ENCODE assay signal across 9 cellular contexts in the genomic region with DNA sequence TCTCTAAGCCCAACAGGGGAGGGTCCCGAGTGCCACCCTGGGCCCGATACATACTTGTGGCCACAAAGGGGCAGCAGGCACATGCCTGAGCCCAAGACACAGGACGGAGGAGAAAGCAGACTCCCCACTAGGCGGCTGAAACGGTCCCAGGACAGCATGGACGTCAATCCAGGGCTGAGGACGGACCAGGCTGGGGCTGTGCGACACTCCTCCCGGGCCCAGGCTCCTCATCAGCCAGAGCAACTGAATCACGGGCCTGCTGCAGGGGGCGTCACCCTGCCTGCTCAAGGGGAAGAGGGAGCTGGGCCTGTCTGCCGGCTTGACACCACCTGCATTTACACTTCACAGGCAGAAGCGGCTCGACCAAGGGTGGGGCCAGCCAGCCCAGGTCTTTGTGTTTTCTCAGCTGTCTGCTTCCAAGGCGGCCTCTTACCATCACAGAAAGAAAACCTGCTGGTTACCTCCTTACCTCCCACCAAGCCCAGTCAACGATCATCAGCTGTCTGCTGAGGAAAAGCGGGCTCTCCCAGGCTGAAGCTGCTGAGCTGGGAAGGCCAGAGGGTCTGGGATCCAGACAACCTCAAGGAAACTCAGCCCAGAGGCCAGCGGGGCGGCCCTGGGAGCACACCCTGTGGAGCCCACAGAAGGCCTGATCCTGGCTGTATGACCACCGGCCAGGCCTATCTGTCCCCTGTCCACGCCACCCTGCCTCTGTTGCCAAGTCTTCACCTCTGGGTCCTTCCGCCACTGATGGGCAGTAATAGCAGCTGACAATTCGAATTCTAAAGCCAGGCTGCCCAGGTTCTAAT. TPM values are rescaled to one million over a fixed set of nuclear protein-coding genes. Genes with fewer than 3 reads are reported as not detected.
DNase-seq lines count a peak whose midpoint lies in the region; ATAC-seq and TF ChIP-seq lines count a peak whose summit lies in the region.
"Had no signal": no experiment of that assay in that cellular context is flagged by ENCODE, and none has a peak within 500 bp of the region (broad histone marks: within the 10 kb centered on the region; RNA-seq: fewer than 3 reads in every experiment).

No MANE protein-coding gene starts in this region.

- no peak overlapping the region for H3K4me3 ChIP-seq in A673 (ENCODE audit: low read depth, low read length, poor library complexity, severe bottlenecking)
- H3K4me3 ChIP-seq in kidney epithelial cell (ENCODE audit: low read depth, low read length), result no peak overlapping the region
- no peak overlapping the region for H3K4me3 ChIP-seq in adrenal gland

- H3K27me3 Mint-ChIP-seq in HFFc6 (ENCODE audit: insufficient read depth), result no peaks in the 10 kb centered on the region; the same call in 1 of the 2 replicates
- H3K27me3 Mint-ChIP-seq in activated CD4-positive, alpha-beta memory T cell treated with anti-CD3 and anti-CD28 coated beads for 36 hours, result no peaks in the 10 kb centered on the region
- H3K27me3 Mint-ChIP-seq: CD8-positive, alpha-beta memory T cell had no signal

- H3K27me3 ChIP-seq in A673 (replicated peaks; ENCODE audit: insufficient read depth, low read depth, low read length, poor library complexity), result no peaks in the 10 kb centered on the region
- no peaks in the 10 kb centered on the region for H3K27me3 ChIP-seq in kidney epithelial cell (ENCODE audit: control insufficient read depth, insufficient read depth, low read length)
- H3K27me3 ChIP-seq in adrenal gland, result no peaks in the 10 kb centered on the region

- DNase-seq in A673 (ENCODE audit: low spot score) (no peak), HFFc6 (no peak), kidney epithelial cell (ENCODE audit: low read depth) (no peak), adrenal gland (no peak), inferior parietal cortex (ENCODE audit: extremely low spot score) (no peak)
- DNase-seq in activated CD4-positive, alpha-beta memory T cell treated with anti-CD3 and anti-CD28 coated beads for 36 hours, result no peak
- DNase-seq: CD8-positive, alpha-beta memory T cell had no signal

- H3K27ac ChIP-seq in A673 (ENCODE audit: low read depth, low read length, poor library complexity, severe bottlenecking), result peak overlapping the region; percentile 40
- H3K27ac ChIP-seq in VCaP, result no peak overlapping the region
- H3K27ac ChIP-seq in adrenal gland, result no peak overlapping the region

- no peaks in the 10 kb centered on the region for H3K9me3 ChIP-seq in A673 (ENCODE audit: low read depth, low read length, poor library complexity, severe bottlenecking)
- H3K9me3 ChIP-seq in adrenal gland (replicated peaks in 1 of 3), result no peaks in the 10 kb centered on the region

- H3K4me1 ChIP-seq in A673 (ENCODE audit: insufficient read depth, low read length, poor library complexity, severe bottlenecking) (no peaks in the 10 kb centered on the region), adrenal gland (replicated peaks in 1 of 2) (no peaks in the 10 kb centered on the region)

- ATAC-seq in HG03354 (IDR thresholded peaks at IDR 0.05; ENCODE audit: poor library complexity, severe bottlenecking, unreplicated experiment), result no peak

- H3K4me3 Mint-ChIP-seq in HFFc6, result no peak overlapping the region
- no peak overlapping the region for H3K4me3 Mint-ChIP-seq in activated CD4-positive, alpha-beta memory T cell treated with anti-CD3 and anti-CD28 coated beads for 36 hours
- H3K4me3 Mint-ChIP-seq: CD8-positive, alpha-beta memory T cell had no signal

- CTCF ChIA-PET in A673 (lab: Charles Lee), result interaction anchor here (1.2 kb wide), 1 partner anchor 20 kb away, joined by 3 read pairs; no protein-coding TSS in a partner anchor
- CTCF ChIA-PET in activated CD4-positive, alpha-beta memory T cell treated with anti-CD3 and anti-CD28 coated beads for 36 hours (lab: Charles Lee), result no interaction called here

- TF ChIP-seq CTCF in A673 (conservative IDR thresholded peaks at IDR 0.05; ENCODE audit: low read depth, low read length) (no peak), HFFc6 (IDR thresholded peaks at IDR 0.05) (peak; percentile 23; the same call in 1 of the 2 replicates), VCaP (conservative IDR thresholded peaks at IDR 0.05) (peak; percentile 50), kidney epithelial cell (IDR thresholded peaks at IDR 0.05; ENCODE audit: insufficient read depth, low read length, poor library complexity, severe bottlenecking) (peak; percentile 44), adrenal gland (IDR thresholded peaks at IDR 0.05) (no peak)

- intact Hi-C loops in A673 (cut with micrococcal nuclease; ENCODE audit: unreplicated experiment) (no loop called here), adrenal gland (cut with DNase I) (no loop called here)
- intact Hi-C loops in activated CD4-positive, alpha-beta memory T cell treated with anti-CD3 and anti-CD28 coated beads for 36 hours (cut with micrococcal nuclease), result no loop called here

- 77 to 88% (median 81%) methylated on average over 16 to 23 of the region's 23 CpGs for WGBS in adrenal gland, 4 donors

- H3K36me3 ChIP-seq in A673 (ENCODE audit: insufficient read depth, low read length, poor library complexity, severe bottlenecking), result peaks cover 77% of the 10 kb centered on the region
- H3K36me3 ChIP-seq in kidney epithelial cell (ENCODE audit: control insufficient read depth, insufficient read depth, low read length), result peaks cover 3% of the 10 kb centered on the region
- peaks cover 0 to 31% of the 10 kb centered on the region in 2 donors for H3K36me3 ChIP-seq in adrenal gland (replicated peaks in 1 of 2)

- TF ChIP-seq POLR2A in adrenal gland (IDR thresholded peaks at IDR 0.05), result no peak

- H3K9me3 Mint-ChIP-seq in HFFc6, result no peaks in the 10 kb centered on the region
- H3K9me3 Mint-ChIP-seq in activated CD4-positive, alpha-beta memory T cell treated with anti-CD3 and anti-CD28 coated beads for 36 hours, result no peaks in the 10 kb centered on the region
- H3K9me3 Mint-ChIP-seq: CD8-positive, alpha-beta memory T cell had no signal

- POLR2A ChIA-PET in A673 (lab: Charles Lee; ENCODE audit: low non-redundant PET), result no interaction called here
- POLR2A ChIA-PET in activated CD4-positive, alpha-beta memory T cell treated with anti-CD3 and anti-CD28 coated beads for 36 hours (lab: Charles Lee), result no interaction called here

- no TSS peak for BruUV-seq in A673 (replicated peaks; lab: Mats Ljungman, UMichigan)

- H3K27ac Mint-ChIP-seq in HFFc6, result no peak overlapping the region
- H3K27ac Mint-ChIP-seq in activated CD4-positive, alpha-beta memory T cell treated with anti-CD3 and anti-CD28 coated beads for 36 hours, result no peak overlapping the region

- peaks cover 24% of the 10 kb centered on the region for H3K4me1 Mint-ChIP-seq in HFFc6 (ENCODE audit: low read depth)
- H3K4me1 Mint-ChIP-seq in activated CD4-positive, alpha-beta memory T cell treated with anti-CD3 and anti-CD28 coated beads for 36 hours (ENCODE audit: low read depth), result no peaks in the 10 kb centered on the region
- H3K4me1 Mint-ChIP-seq: CD8-positive, alpha-beta memory T cell had no signal

- H3K36me3 Mint-ChIP-seq in HFFc6 (ENCODE audit: low read depth), result peaks cover 10% of the 10 kb centered on the region; the same call in 1 of the 2 replicates
- no peaks in the 10 kb centered on the region for H3K36me3 Mint-ChIP-seq in activated CD4-positive, alpha-beta memory T cell treated with anti-CD3 and anti-CD28 coated beads for 36 hours
- H3K36me3 Mint-ChIP-seq: CD8-positive, alpha-beta memory T cell had no signal

RNA-seq across cellular contexts. Expression of a gene that starts 26.4 kb away (rescaled TPM):
- 198 and 201 TPM in 2 replicates for total RNA-seq in A673 (2021)
- total RNA-seq in HFFc6 (2021; fragmentation: NEBNext Ultra II Directional; extraction: Animal tissue kit (Norgen Biotek cat#: 25700)), result 10 to 100 TPM; 51.8 to 81.5 (median 72.7) TPM
- 84.9 and 94.7 TPM in 2 replicates for total RNA-seq in kidney epithelial cell
- 1 to 10 TPM in 1 of 2 experiments, under 1 TPM in 1; 0.83 to 1.3 TPM for total RNA-seq in activated CD4-positive, alpha-beta memory T cell treated with anti-CD3 and anti-CD28 coated beads for 36 hours
- total RNA-seq in adrenal gland, result 100 to 1,000 TPM in 1 of 8 donors, 10 to 100 TPM in 7; 38.0 to 100 (median 60.0) TPM
- polyA plus RNA-seq in adrenal gland, result 100 to 1,000 TPM in 1 of 3 donors, 10 to 100 TPM in 2; 15.5 to 130 (median 71.7) TPM

RNA-seq across cellular contexts. Expression of a gene that starts 40.3 kb away (rescaled TPM):
- total RNA-seq in A673 (2021), result 55.7 and 58.5 TPM in 2 replicates
- 10 to 100 TPM; 20.4 to 22.1 (median 21.6) TPM for total RNA-seq in HFFc6 (2021; fragmentation: NEBNext Ultra II Directional; extraction: Animal tissue kit (Norgen Biotek cat#: 25700))
- 26.3 and 32.7 TPM in 2 replicates for total RNA-seq in kidney epithelial cell
- 10 to 100 TPM; 30.6 to 31.6 TPM for total RNA-seq in activated CD4-positive, alpha-beta memory T cell treated with anti-CD3 and anti-CD28 coated beads for 36 hours
- total RNA-seq in adrenal gland, result 10 to 100 TPM; 17.9 to 85.6 (median 22.2) TPM
- 10 to 100 TPM; 12.9 to 19.9 (median 19.1) TPM for polyA plus RNA-seq in adrenal gland

Comparison
In these comparisons a context has a peak if more than half of its experiments do, and no peak if none do; other contexts are left out.
1. CTCF ChIP-seq: peak in HFFc6 (single experiment), VCaP (single experiment) and kidney epithelial cell (single experiment); none in A673 (single experiment) and adrenal gland (0 of 6).
2. RNA of a gene that starts 26.4 kb away (total RNA-seq): 198 to 201 TPM in A673, 84.9 to 94.7 TPM in kidney epithelial cell, 51.8 to 81.5 TPM in HFFc6 and 38.0 to 100 TPM in adrenal gland; 0.83 to 1.3 TPM in activated CD4-positive, alpha-beta memory T cell treated with anti-CD3 and anti-CD28 coated beads for 36 hours; every median in the first group is over 10 times any median in the second.